Comparison of ENCODE assay signal across 8 cellular contexts in the genomic region with DNA sequence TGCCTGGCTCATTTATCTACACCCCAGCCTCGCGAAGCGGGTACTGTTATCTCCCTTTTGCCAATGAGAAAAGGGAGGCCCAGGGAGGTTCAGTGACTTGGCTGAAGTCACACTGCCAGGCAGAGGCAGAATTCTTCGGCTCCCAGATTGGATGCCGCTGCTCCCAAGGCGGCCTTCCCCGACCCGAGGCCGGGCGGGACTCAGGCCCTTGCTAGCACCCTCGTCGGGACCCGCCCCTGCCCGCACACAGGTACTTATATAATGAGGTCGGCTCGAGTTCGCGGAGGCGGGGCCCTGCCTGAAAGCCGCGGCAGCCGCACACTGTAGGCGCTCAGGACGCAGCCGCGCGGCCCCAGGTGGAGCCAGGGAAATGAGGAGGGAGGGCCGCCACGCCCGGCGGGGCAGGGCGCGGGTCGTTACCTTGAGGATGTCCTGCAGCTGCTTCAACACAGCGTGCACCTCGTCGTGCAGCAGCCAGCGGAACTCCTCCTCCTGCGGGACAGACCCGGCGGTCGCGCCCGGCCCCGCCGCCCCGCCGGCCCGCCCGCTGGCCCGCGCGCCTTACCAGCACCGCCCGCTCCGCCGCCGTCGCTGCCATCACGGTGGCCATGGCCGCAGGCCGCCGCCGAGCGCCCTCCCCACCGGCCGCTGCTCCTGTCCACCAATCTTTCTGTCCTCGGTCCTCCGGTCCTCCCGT. TPM values are rescaled to one million over a fixed set of nuclear protein-coding genes. Genes with fewer than 3 reads are reported as not detected.
DNase-seq lines count a peak whose midpoint lies in the region; ATAC-seq lines count a peak whose summit lies in the region.

A gene with protein sequence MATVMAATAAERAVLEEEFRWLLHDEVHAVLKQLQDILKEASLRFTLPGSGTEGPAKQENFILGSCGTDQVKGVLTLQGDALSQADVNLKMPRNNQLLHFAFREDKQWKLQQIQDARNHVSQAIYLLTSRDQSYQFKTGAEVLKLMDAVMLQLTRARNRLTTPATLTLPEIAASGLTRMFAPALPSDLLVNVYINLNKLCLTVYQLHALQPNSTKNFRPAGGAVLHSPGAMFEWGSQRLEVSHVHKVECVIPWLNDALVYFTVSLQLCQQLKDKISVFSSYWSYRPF (minus strand): TSS at position 672 of the 697 bp plus-strand sequence. CDS start 62 bp downstream, at position 610.

- peak within 1 kb of the TSS; percentile 99 for H2BK15ac ChIP-seq in mesenchymal stem cell (ENCODE audit: low read depth, poor library complexity, severe bottlenecking)

- ATAC-seq in GM19351 (IDR thresholded peaks at IDR 0.05; ENCODE audit: unreplicated experiment) (peak; percentile 62), HG03469 (IDR thresholded peaks at IDR 0.05; ENCODE audit: unreplicated experiment) (peak; percentile 35)

- under 1% methylated on average over 33 of the region's 70 CpGs for WGBS in mesenchymal stem cell

- H2BK5ac ChIP-seq in mesenchymal stem cell (ENCODE audit: low read depth, low read length, poor library complexity, severe bottlenecking), result peak within 1 kb of the TSS; percentile 79

- peak within 1 kb of the TSS in 1 of 2 experiments; percentile 66 for H3K23ac ChIP-seq in mesenchymal stem cell (ENCODE audit: low read length in 2 of 2)

- no peak within 1 kb of the TSS for H2BK120ac ChIP-seq in mesenchymal stem cell (ENCODE audit: low read depth, low read length)

- H3K79me1 ChIP-seq in mesenchymal stem cell (replicated peaks; ENCODE audit: low read length, poor library complexity, severe bottlenecking), result peaks cover 14% of the 10 kb centered on the region

- H3K4ac ChIP-seq in mesenchymal stem cell (ENCODE audit: low read depth in 1 of 2, low read length in 2 of 2), result peak within 1 kb of the TSS; percentile 56 to 80

- peak within 1 kb of the TSS; percentile 89 for H3K9ac ChIP-seq in mesenchymal stem cell (ENCODE audit: low read length)

- H4K8ac ChIP-seq in mesenchymal stem cell (ENCODE audit: low read length), result peak within 1 kb of the TSS; percentile 46

- peak within 1 kb of the TSS; percentile 18 for H4K91ac ChIP-seq in mesenchymal stem cell (ENCODE audit: low read length)

- H2AK5ac ChIP-seq in mesenchymal stem cell (ENCODE audit: low read length, severe bottlenecking), result no peak within 1 kb of the TSS

- peak within 1 kb of the TSS; percentile 99 for H2AFZ ChIP-seq in mesenchymal stem cell (ENCODE audit: low read depth, low read length)

- H3K4me1 ChIP-seq in mesenchymal stem cell (ENCODE audit: control insufficient read depth, insufficient read depth, low read depth, low read length), result peaks cover 10% of the 10 kb centered on the region

- H3K4me3 ChIP-seq in mesenchymal stem cell (ENCODE audit: insufficient read depth in 1 of 2, low read depth in 1 of 2, low read length in 2 of 2), result peak within 1 kb of the TSS; percentile 84 to 90

- peak within 1 kb of the TSS; percentile 64 for H3K27ac ChIP-seq in mesenchymal stem cell (ENCODE audit: low read length, poor library complexity, severe bottlenecking)

- H3K36me3 ChIP-seq in mesenchymal stem cell (ENCODE audit: control insufficient read depth in 1 of 2, insufficient read depth in 2 of 2, low read depth in 1 of 2, low read length in 2 of 2), result peaks cover 42 to 70% of the 10 kb centered on the region in 2 experiments

- H3K14ac ChIP-seq in mesenchymal stem cell (ENCODE audit: low read length in 2 of 2), result peak within 1 kb of the TSS in 1 of 2 experiments; percentile 74

- no peaks in the 10 kb centered on the region for H3K9me3 ChIP-seq in mesenchymal stem cell (ENCODE audit: control insufficient read depth, low read length)

- peak in 10 of 14 donors; percentile 20 to 80 (median 59) for DNase-seq in C1 segment of cervical spinal cord (lab: John Stamatoyannopoulos, UW)
- DNase-seq in NCI-H526 treated with DMSO at 0.1 percent for 48 hours (lab: John Stamatoyannopoulos, UW), result peak; percentile 86
- DNase-seq in activated CD8-positive, alpha-beta memory T cell treated with anti-CD3 and anti-CD28 coated beads for 1 hour (ENCODE audit: extremely low read depth in 1 of 2, low read depth in 1 of 2), result peak; percentile 49 to 63
- DNase-seq in effector CD8-positive, alpha-beta T cell (lab: John Stamatoyannopoulos, UW), result peak; percentile 72
- peak; percentile 42 for DNase-seq in mesenchymal stem cell
- DNase-seq in stimulated activated CD8-positive, alpha-beta memory T cell treated with anti-CD3 and anti-CD28 coated beads, Interleukin-12 subunit alpha, Interleukin-12 subunit beta, amount 100 ng/mL, for 24 hours (ENCODE audit: extremely low read depth), result peak; percentile 46

- peak within 1 kb of the TSS; percentile 88 for H3K4me2 ChIP-seq in mesenchymal stem cell (ENCODE audit: low read length, poor library complexity, severe bottlenecking)

- peak within 1 kb of the TSS in 1 of 2 experiments; percentile 23 for H2BK12ac ChIP-seq in mesenchymal stem cell (ENCODE audit: low read length in 2 of 2)

- peak within 1 kb of the TSS; percentile 80 to 88 for H3K18ac ChIP-seq in mesenchymal stem cell (ENCODE audit: low read depth in 1 of 2, low read length in 2 of 2)

- no peaks in the 10 kb centered on the region for H3K27me3 ChIP-seq in mesenchymal stem cell (ENCODE audit: control insufficient read depth in 1 of 2, insufficient read depth in 1 of 2, low read length in 2 of 2)

RNA-seq across cellular contexts. Expression of the gene that starts here (rescaled TPM):
- 22.7 TPM for polyA plus RNA-seq in mesenchymal stem cell (2013, experiment 1 of 2)
- 24.1 TPM for polyA plus RNA-seq in mesenchymal stem cell (2013, experiment 2 of 2)

Comparison
In these comparisons a context has a peak if more than half of its experiments do, and no peak if none do; other contexts are left out.
1. Peak in every context shown above with its lines: DNase-seq, ATAC-seq, H3K4me3 ChIP-seq and H3K27ac ChIP-seq.